In the genomic region with DNA sequence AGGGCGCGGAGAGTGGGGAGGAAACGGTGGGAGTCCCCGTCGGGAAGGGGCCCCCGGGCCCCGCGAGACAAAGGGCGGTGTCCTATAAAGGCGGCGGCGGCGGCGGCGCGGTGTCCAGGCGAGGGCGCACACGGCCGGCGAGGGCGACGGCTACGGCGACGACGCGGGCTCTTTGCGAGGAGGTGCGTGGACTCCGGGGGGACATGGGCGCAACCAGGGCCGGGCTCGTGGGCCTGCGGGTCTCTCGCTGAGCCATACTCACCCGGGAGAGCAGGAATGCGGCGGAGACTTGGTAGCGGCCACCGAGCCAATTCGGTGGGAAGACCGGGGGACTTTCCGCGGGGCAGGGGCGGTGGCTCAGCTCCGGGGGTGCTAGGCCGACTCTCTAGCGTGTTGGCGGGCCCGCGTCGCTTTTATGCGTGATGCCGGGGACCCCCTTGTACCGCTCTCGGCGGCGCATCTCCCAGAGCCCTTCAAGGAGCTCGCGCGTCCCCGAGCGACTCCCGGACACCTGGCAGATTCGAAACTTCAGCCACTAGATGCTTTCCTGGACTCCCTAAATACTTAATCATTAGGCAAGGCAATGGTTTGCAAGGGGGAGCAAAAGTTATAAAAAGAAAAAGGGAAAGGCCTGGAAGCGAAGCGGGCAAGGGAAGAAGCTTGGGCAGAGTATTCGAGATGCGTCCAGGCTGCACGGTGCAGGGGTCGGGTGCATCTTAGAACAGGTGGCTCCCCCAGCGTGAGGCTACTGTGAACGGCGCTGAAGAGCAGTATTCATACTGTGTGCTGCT, we compare ENCODE assay signal across 1 cellular context.
TF ChIP-seq lines count a peak whose summit lies in the region.

No MANE protein-coding gene starts in this region.

TF ChIP-seq in HepG2, 621 proteins besides CTCF, POLR2A, EP300 and RAD21 (continued from another document and continues in another):
- TF ChIP-seq, protein P1, sequence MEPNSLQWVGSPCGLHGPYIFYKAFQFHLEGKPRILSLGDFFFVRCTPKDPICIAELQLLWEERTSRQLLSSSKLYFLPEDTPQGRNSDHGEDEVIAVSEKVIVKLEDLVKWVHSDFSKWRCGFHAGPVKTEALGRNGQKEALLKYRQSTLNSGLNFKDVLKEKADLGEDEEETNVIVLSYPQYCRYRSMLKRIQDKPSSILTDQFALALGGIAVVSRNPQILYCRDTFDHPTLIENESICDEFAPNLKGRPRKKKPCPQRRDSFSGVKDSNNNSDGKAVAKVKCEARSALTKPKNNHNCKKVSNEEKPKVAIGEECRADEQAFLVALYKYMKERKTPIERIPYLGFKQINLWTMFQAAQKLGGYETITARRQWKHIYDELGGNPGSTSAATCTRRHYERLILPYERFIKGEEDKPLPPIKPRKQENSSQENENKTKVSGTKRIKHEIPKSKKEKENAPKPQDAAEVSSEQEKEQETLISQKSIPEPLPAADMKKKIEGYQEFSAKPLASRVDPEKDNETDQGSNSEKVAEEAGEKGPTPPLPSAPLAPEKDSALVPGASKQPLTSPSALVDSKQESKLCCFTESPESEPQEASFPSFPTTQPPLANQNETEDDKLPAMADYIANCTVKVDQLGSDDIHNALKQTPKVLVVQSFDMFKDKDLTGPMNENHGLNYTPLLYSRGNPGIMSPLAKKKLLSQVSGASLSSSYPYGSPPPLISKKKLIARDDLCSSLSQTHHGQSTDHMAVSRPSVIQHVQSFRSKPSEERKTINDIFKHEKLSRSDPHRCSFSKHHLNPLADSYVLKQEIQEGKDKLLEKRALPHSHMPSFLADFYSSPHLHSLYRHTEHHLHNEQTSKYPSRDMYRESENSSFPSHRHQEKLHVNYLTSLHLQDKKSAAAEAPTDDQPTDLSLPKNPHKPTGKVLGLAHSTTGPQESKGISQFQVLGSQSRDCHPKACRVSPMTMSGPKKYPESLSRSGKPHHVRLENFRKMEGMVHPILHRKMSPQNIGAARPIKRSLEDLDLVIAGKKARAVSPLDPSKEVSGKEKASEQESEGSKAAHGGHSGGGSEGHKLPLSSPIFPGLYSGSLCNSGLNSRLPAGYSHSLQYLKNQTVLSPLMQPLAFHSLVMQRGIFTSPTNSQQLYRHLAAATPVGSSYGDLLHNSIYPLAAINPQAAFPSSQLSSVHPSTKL (CRISPR knock-in tag; IDR thresholded peaks at IDR 0.05) = peak; percentile 45; the same call in 1 of the 2 replicates
- TF ChIP-seq, protein P2, sequence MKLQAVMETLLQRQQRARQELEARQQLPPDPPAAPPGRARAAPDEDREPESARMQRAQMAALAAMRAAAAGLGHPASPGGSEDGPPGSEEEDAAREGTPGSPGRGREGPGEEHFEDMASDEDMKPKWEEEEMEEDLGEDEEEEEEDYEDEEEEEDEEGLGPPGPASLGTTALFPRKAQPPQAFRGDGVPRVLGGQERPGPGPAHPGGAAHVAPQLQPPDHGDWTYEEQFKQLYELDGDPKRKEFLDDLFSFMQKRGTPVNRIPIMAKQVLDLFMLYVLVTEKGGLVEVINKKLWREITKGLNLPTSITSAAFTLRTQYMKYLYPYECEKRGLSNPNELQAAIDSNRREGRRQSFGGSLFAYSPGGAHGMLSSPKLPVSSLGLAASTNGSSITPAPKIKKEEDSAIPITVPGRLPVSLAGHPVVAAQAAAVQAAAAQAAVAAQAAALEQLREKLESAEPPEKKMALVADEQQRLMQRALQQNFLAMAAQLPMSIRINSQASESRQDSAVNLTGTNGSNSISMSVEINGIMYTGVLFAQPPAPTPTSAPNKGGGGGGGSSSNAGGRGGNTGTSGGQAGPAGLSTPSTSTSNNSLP (IDR thresholded peaks at IDR 0.05; ENCODE audit: low read depth, low read length) = no peak
- TF ChIP-seq MAFG (CRISPR knock-in tag; IDR thresholded peaks at IDR 0.05) = no peak
- no peak for TF ChIP-seq ZBTB8A (CRISPR knock-in tag; IDR thresholded peaks at IDR 0.05; ENCODE audit: borderline replicate concordance, low read depth)
- TF ChIP-seq ZNF687 (CRISPR knock-in tag; IDR thresholded peaks at IDR 0.05) = peak; percentile 86
- no peak for TF ChIP-seq ZNF766 (CRISPR knock-in tag; IDR thresholded peaks at IDR 0.05; ENCODE audit: borderline replicate concordance)
- TF ChIP-seq ZNF251 (CRISPR knock-in tag; IDR thresholded peaks at IDR 0.05) = no peak
- peak; percentile 69 for TF ChIP-seq ZBTB7B (CRISPR knock-in tag; IDR thresholded peaks at IDR 0.05)
- no peak for TF ChIP-seq TCF7L2 (IDR thresholded peaks at IDR 0.05; ENCODE audit: low read depth, low read length)
- 0 out of 2 replicates have a peak, but pooled peaks have one; percentile 50 for TF ChIP-seq LBX2 (CRISPR knock-in tag; IDR thresholded peaks at IDR 0.05; ENCODE audit: borderline replicate concordance)
- TF ChIP-seq, protein P3, sequence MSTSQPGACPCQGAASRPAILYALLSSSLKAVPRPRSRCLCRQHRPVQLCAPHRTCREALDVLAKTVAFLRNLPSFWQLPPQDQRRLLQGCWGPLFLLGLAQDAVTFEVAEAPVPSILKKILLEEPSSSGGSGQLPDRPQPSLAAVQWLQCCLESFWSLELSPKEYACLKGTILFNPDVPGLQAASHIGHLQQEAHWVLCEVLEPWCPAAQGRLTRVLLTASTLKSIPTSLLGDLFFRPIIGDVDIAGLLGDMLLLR (CRISPR knock-in tag; IDR thresholded peaks at IDR 0.05) = 0 out of 2 replicates have a peak, but pooled peaks have one; percentile 39
- TF ChIP-seq, protein P4, sequence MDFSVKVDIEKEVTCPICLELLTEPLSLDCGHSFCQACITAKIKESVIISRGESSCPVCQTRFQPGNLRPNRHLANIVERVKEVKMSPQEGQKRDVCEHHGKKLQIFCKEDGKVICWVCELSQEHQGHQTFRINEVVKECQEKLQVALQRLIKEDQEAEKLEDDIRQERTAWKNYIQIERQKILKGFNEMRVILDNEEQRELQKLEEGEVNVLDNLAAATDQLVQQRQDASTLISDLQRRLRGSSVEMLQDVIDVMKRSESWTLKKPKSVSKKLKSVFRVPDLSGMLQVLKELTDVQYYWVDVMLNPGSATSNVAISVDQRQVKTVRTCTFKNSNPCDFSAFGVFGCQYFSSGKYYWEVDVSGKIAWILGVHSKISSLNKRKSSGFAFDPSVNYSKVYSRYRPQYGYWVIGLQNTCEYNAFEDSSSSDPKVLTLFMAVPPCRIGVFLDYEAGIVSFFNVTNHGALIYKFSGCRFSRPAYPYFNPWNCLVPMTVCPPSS (IDR thresholded peaks at IDR 0.05) = no peak
- no peak for TF ChIP-seq ZMAT5 (CRISPR knock-in tag; IDR thresholded peaks at IDR 0.05; ENCODE audit: borderline replicate concordance, low read depth)
- no peak for TF ChIP-seq MED8 (CRISPR knock-in tag; IDR thresholded peaks at IDR 0.05; ENCODE audit: insufficient replicate concordance)
- TF ChIP-seq ZFP91 (CRISPR knock-in tag; IDR thresholded peaks at IDR 0.05; ENCODE audit: borderline replicate concordance) = peak; percentile 63; the same call in 1 of the 2 replicates
- no peak for TF ChIP-seq ZNF614 (CRISPR knock-in tag; IDR thresholded peaks at IDR 0.05; ENCODE audit: borderline replicate concordance)
- no peak for TF ChIP-seq SNRNP70 (IDR thresholded peaks at IDR 0.05; ENCODE audit: low read depth, low read length)
- 0 out of 2 replicates have a peak, but pooled peaks have one; percentile 61 for TF ChIP-seq KLF12 (CRISPR knock-in tag; IDR thresholded peaks at IDR 0.05; ENCODE audit: borderline replicate concordance)
- TF ChIP-seq TBP (CRISPR knock-in tag; IDR thresholded peaks at IDR 0.05) = no peak
- peak; percentile 22; the same call in 1 of the 2 replicates for TF ChIP-seq NFKB2 (CRISPR knock-in tag; IDR thresholded peaks at IDR 0.05; ENCODE audit: borderline replicate concordance)
- TF ChIP-seq TRAFD1 (CRISPR knock-in tag; IDR thresholded peaks at IDR 0.05; ENCODE audit: borderline replicate concordance) = no peak
- TF ChIP-seq ZNF530 (CRISPR knock-in tag; IDR thresholded peaks at IDR 0.05; ENCODE audit: low read depth) = no peak
- no peak for TF ChIP-seq CCAR2 (optimal IDR thresholded peaks at IDR 0.05; ENCODE audit: low read depth, low read length)
- no peak for TF ChIP-seq ZFYVE20 (CRISPR knock-in tag; IDR thresholded peaks at IDR 0.05; ENCODE audit: borderline replicate concordance, low read depth)
- no peak for TF ChIP-seq ADNP (CRISPR knock-in tag; IDR thresholded peaks at IDR 0.05)
- TF ChIP-seq ZNF891 (CRISPR knock-in tag; IDR thresholded peaks at IDR 0.05) = no peak
- peak; percentile 39; the same call in 1 of the 2 replicates for TF ChIP-seq ZMYM2 (CRISPR knock-in tag; IDR thresholded peaks at IDR 0.05)
- 0 out of 2 replicates have a peak, but pooled peaks have one; percentile 36 for TF ChIP-seq TSC22D2 (CRISPR knock-in tag; IDR thresholded peaks at IDR 0.05; ENCODE audit: borderline replicate concordance)
- TF ChIP-seq TBX3 (IDR thresholded peaks at IDR 0.05; ENCODE audit: borderline replicate concordance) = no peak
- TF ChIP-seq ZNF331 (CRISPR knock-in tag; IDR thresholded peaks at IDR 0.05) = 0 out of 2 replicates have a peak, but pooled peaks have one; percentile 31
- TF ChIP-seq ZNF501 (CRISPR knock-in tag; IDR thresholded peaks at IDR 0.05) = peak; percentile 61
- no peak for TF ChIP-seq ZNF12 (CRISPR knock-in tag; IDR thresholded peaks at IDR 0.05)
- TF ChIP-seq CAMTA2 (CRISPR knock-in tag; IDR thresholded peaks at IDR 0.05; ENCODE audit: borderline replicate concordance) = no peak
- TF ChIP-seq HOXA5 (CRISPR knock-in tag; IDR thresholded peaks at IDR 0.05) = no peak
- TF ChIP-seq NFIC (IDR thresholded peaks at IDR 0.05; ENCODE audit: low read length) = no peak
- TF ChIP-seq CHD4 (IDR thresholded peaks at IDR 0.05; ENCODE audit: borderline replicate concordance, low read length) = no peak
- TF ChIP-seq CHCHD3 (CRISPR knock-in tag; IDR thresholded peaks at IDR 0.05) = peak; percentile 86; the same call in 1 of the 2 replicates
- no peak for TF ChIP-seq HDAC6 (IDR thresholded peaks at IDR 0.05; ENCODE audit: low read depth, low read length)
- TF ChIP-seq RBM22 (optimal IDR thresholded peaks at IDR 0.05; ENCODE audit: low read length) = no peak
- no peak for TF ChIP-seq ZNF703 (CRISPR knock-in tag; IDR thresholded peaks at IDR 0.05; ENCODE audit: borderline replicate concordance)
- TF ChIP-seq TBX2 (CRISPR knock-in tag; IDR thresholded peaks at IDR 0.05; ENCODE audit: borderline replicate concordance) = peak; percentile 55; the same call in 1 of the 2 replicates
